Comparison of ENCODE assay signal across 1 cellular context in the genomic region with DNA sequence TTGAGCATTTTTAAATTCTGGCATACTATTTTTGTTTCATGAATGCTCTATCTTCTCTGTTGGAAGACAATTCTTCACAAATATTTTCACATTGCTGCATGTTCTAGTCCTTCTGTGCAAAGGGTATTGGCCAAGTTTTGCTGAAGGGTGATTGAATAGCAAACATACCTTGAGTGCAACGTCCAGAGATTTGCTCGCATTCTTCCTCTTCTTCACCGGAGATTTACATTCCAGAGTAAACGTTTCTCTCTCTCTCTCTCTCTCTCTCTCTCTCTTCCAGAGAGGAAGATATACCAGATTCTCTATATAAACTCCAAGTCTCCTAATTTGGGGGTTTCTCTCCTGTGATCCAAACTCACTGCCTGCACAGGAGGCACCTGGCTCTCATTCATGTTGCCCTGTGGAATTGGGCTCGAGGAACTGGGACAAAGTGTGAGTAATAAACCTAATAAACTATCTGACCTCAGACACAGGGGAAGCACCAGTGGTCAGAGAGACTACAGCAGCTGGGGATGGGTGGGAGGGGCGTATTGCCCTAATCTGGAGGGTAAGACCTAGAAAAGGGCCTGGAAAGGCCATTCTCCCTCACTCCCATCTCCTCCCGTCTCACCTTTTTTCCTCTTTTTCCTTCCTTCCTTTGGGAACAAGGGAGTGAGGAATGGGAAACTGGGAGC.
TF ChIP-seq lines count a peak whose summit lies in the region.

No MANE protein-coding gene starts in this region.

TF ChIP-seq in HepG2, 621 proteins besides CTCF, POLR2A, EP300 and RAD21:
- TF ChIP-seq HNF4A (CRISPR knock-in tag; IDR thresholded peaks at IDR 0.05) (peak; percentile 75), GATAD2A (CRISPR knock-in tag; IDR thresholded peaks at IDR 0.05) (0 out of 2 replicates have a peak, but pooled peaks have one; percentile 19), ZBTB21 (CRISPR knock-in tag; IDR thresholded peaks at IDR 0.05) (no peak), FOXA3 (CRISPR knock-in tag; IDR thresholded peaks at IDR 0.05) (0 out of 2 replicates have a peak, but pooled peaks have one; percentile 12), ASH2L (IDR thresholded peaks at IDR 0.05; ENCODE audit: insufficient read length, low read depth, low read length) (peak; percentile 42), ZNF251 (CRISPR knock-in tag; IDR thresholded peaks at IDR 0.05) (no peak), NCOR1 (IDR thresholded peaks at IDR 0.05; ENCODE audit: borderline replicate concordance, low read length) (peak; percentile 79; the same call in 1 of the 2 replicates), FOXA1 (IDR thresholded peaks at IDR 0.05) (no peak), FOXA1 (CRISPR knock-in tag; IDR thresholded peaks at IDR 0.05) (0 out of 2 replicates have a peak, but pooled peaks have one; percentile 13), NR2F6 (IDR thresholded peaks at IDR 0.05) (0 out of 2 replicates have a peak, but pooled peaks have one; percentile 24), NR2F6 (CRISPR knock-in tag; IDR thresholded peaks at IDR 0.05) (no peak), ZKSCAN1 (IDR thresholded peaks at IDR 0.05; ENCODE audit: low read length) (no peak), EHMT2 (IDR thresholded peaks at IDR 0.05; ENCODE audit: borderline replicate concordance, low read depth, low read length) (0 out of 2 replicates have a peak, but pooled peaks have one; percentile 44), LCORL (IDR thresholded peaks at IDR 0.05) (0 out of 2 replicates have a peak, but pooled peaks have one; percentile 19), LCORL (CRISPR knock-in tag; IDR thresholded peaks at IDR 0.05) (no peak), ZNF12 (CRISPR knock-in tag; IDR thresholded peaks at IDR 0.05) (peak; percentile 90), MIER2 (CRISPR knock-in tag; IDR thresholded peaks at IDR 0.05) (0 out of 2 replicates have a peak, but pooled peaks have one; percentile 23), CREM (IDR thresholded peaks at IDR 0.05) (peak; percentile 46; the same call in 1 of the 2 replicates), CREM (CRISPR knock-in tag; IDR thresholded peaks at IDR 0.05) (no peak), HNF4G (IDR thresholded peaks at IDR 0.05; ENCODE audit: borderline replicate concordance, low read depth, low read length) (peak; percentile 71), HNF4G (CRISPR knock-in tag; IDR thresholded peaks at IDR 0.05; ENCODE audit: borderline replicate concordance, low read depth) (no peak), BHLHE40 (IDR thresholded peaks at IDR 0.05; ENCODE audit: low read length) (no peak), CEBPG (CRISPR knock-in tag; IDR thresholded peaks at IDR 0.05) (peak; percentile 36; the same call in 1 of the 2 replicates), PHF21A (CRISPR knock-in tag; IDR thresholded peaks at IDR 0.05) (peak; percentile 40; the same call in 1 of the 2 replicates), ZNF556 (CRISPR knock-in tag; IDR thresholded peaks at IDR 0.05; ENCODE audit: borderline replicate concordance) (peak; percentile 20; the same call in 1 of the 2 replicates), TEAD3 (CRISPR knock-in tag; optimal IDR thresholded peaks at IDR 0.05; ENCODE audit: borderline replicate concordance) (peak; percentile 94), GFI1 (CRISPR knock-in tag; IDR thresholded peaks at IDR 0.05; ENCODE audit: borderline replicate concordance) (peak; percentile 56), ZFX (CRISPR knock-in tag; IDR thresholded peaks at IDR 0.05; ENCODE audit: low read depth) (no peak), ZNF749 (CRISPR knock-in tag; IDR thresholded peaks at IDR 0.05; ENCODE audit: borderline replicate concordance) (no peak)
- TF ChIP-seq, protein P1, sequence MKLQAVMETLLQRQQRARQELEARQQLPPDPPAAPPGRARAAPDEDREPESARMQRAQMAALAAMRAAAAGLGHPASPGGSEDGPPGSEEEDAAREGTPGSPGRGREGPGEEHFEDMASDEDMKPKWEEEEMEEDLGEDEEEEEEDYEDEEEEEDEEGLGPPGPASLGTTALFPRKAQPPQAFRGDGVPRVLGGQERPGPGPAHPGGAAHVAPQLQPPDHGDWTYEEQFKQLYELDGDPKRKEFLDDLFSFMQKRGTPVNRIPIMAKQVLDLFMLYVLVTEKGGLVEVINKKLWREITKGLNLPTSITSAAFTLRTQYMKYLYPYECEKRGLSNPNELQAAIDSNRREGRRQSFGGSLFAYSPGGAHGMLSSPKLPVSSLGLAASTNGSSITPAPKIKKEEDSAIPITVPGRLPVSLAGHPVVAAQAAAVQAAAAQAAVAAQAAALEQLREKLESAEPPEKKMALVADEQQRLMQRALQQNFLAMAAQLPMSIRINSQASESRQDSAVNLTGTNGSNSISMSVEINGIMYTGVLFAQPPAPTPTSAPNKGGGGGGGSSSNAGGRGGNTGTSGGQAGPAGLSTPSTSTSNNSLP (IDR thresholded peaks at IDR 0.05; ENCODE audit: low read depth, low read length) = peak; percentile 7; the same call in 1 of the 2 replicates
- TF ChIP-seq, protein P2, sequence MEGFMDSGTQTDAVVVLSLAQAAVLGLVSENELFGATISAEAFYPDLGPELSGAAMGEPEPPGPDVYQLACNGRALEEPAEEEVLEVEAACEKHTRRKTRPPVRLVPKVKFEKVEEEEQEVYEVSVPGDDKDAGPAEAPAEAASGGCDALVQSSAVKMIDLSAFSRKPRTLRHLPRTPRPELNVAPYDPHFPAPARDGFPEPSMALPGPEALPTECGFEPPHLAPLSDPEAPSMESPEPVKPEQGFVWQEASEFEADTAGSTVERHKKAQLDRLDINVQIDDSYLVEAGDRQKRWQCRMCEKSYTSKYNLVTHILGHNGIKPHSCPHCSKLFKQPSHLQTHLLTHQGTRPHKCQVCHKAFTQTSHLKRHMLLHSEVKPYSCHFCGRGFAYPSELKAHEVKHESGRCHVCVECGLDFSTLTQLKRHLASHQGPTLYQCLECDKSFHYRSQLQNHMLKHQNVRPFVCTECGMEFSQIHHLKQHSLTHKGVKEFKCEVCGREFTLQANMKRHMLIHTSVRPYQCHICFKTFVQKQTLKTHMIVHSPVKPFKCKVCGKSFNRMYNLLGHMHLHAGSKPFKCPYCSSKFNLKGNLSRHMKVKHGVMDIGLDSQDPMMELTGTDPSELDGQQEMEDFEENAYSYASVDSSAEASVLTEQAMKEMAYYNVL (CRISPR knock-in tag; IDR thresholded peaks at IDR 0.05; ENCODE audit: borderline replicate concordance) = peak; percentile 82; the same call in 1 of the 2 replicates
- TF ChIP-seq, protein P3, sequence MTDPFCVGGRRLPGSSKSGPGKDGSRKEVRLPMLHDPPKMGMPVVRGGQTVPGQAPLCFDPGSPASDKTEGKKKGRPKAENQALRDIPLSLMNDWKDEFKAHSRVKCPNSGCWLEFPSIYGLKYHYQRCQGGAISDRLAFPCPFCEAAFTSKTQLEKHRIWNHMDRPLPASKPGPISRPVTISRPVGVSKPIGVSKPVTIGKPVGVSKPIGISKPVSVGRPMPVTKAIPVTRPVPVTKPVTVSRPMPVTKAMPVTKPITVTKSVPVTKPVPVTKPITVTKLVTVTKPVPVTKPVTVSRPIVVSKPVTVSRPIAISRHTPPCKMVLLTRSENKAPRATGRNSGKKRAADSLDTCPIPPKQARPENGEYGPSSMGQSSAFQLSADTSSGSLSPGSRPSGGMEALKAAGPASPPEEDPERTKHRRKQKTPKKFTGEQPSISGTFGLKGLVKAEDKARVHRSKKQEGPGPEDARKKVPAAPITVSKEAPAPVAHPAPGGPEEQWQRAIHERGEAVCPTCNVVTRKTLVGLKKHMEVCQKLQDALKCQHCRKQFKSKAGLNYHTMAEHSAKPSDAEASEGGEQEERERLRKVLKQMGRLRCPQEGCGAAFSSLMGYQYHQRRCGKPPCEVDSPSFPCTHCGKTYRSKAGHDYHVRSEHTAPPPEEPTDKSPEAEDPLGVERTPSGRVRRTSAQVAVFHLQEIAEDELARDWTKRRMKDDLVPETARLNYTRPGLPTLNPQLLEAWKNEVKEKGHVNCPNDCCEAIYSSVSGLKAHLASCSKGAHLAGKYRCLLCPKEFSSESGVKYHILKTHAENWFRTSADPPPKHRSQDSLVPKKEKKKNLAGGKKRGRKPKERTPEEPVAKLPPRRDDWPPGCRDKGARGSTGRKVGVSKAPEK (CRISPR knock-in tag; IDR thresholded peaks at IDR 0.05; ENCODE audit: borderline replicate concordance) = 0 out of 2 replicates have a peak, but pooled peaks have one; percentile 7
- TF ChIP-seq, protein P4, sequence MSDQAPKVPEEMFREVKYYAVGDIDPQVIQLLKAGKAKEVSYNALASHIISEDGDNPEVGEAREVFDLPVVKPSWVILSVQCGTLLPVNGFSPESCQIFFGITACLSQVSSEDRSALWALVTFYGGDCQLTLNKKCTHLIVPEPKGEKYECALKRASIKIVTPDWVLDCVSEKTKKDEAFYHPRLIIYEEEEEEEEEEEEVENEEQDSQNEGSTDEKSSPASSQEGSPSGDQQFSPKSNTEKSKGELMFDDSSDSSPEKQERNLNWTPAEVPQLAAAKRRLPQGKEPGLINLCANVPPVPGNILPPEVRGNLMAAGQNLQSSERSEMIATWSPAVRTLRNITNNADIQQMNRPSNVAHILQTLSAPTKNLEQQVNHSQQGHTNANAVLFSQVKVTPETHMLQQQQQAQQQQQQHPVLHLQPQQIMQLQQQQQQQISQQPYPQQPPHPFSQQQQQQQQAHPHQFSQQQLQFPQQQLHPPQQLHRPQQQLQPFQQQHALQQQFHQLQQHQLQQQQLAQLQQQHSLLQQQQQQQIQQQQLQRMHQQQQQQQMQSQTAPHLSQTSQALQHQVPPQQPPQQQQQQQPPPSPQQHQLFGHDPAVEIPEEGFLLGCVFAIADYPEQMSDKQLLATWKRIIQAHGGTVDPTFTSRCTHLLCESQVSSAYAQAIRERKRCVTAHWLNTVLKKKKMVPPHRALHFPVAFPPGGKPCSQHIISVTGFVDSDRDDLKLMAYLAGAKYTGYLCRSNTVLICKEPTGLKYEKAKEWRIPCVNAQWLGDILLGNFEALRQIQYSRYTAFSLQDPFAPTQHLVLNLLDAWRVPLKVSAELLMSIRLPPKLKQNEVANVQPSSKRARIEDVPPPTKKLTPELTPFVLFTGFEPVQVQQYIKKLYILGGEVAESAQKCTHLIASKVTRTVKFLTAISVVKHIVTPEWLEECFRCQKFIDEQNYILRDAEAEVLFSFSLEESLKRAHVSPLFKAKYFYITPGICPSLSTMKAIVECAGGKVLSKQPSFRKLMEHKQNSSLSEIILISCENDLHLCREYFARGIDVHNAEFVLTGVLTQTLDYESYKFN (CRISPR knock-in tag; conservative IDR thresholded peaks at IDR 0.05) = peak; percentile 59
